Comparison of ENCODE assay signal across 8 cellular contexts in genomic region chr1:20376880-20377494, GRCh38.
DNase-seq lines count a peak whose midpoint lies in the region; ATAC-seq lines count a peak whose summit lies in the region.

No MANE protein-coding gene starts in this region.

- DNase-seq in COLO829 (ENCODE audit: low spot score) (peak; percentile 54), HuH-7 (ENCODE audit: low spot score) (peak; percentile 79), T-helper 17 cell (peak; percentile 17 to 47 (median 27)), anterior cingulate cortex (lab: John Stamatoyannopoulos, UW) (peak in 37 of 58 donors; percentile 10 to 67 (median 29)), hypothalamus (lab: John Stamatoyannopoulos, UW) (peak in 37 of 51 donors; percentile 4 to 68 (median 38))
- peak; percentile 32 to 50 (median 44) for DNase-seq in stimulated activated CD4-positive, alpha-beta T cell treated with anti-CD3 and anti-CD28 coated beads, Interleukin-1b, Interleukin-23, amount 100 ng/mL, for 24 hours (ENCODE audit: low read depth in 4 of 4, low spot score in 1 of 4)

- peaks cover 9% of the 10 kb centered on the region for H3K4me1 Mint-ChIP-seq in T-helper 17 cell

- no peaks in the 10 kb centered on the region for H3K9me3 ChIP-seq in T-helper 17 cell (ENCODE audit: control insufficient read depth, low read length, poor library complexity, severe bottlenecking)

- H3K4me3 Mint-ChIP-seq in T-helper 17 cell, result no peak overlapping the region

- ATAC-seq in T-helper 17 cell (peak; percentile 83), HG02970 (IDR thresholded peaks at IDR 0.05; ENCODE audit: low FRiP score, unreplicated experiment) (no peak), HG03432 (IDR thresholded peaks at IDR 0.05; ENCODE audit: unreplicated experiment) (no peak)

- peaks cover 5% of the 10 kb centered on the region for H3K36me3 Mint-ChIP-seq in T-helper 17 cell (ENCODE audit: low read depth)

- H3K27ac Mint-ChIP-seq in T-helper 17 cell, result no peak overlapping the region

- peaks cover 51% of the 10 kb centered on the region for H3K27me3 Mint-ChIP-seq in T-helper 17 cell

Comparison
In these comparisons a context has a peak if more than half of its experiments do, and no peak if none do; other contexts are left out.
1. DNase-seq: peak in every context shown above with its lines; median percentile 79 in HuH-7; 54 in COLO829; 44 in stimulated activated CD4-positive, alpha-beta T cell treated with anti-CD3 and anti-CD28 coated beads, Interleukin-1b, Interleukin-23, amount 100 ng/mL, for 24 hours; 38 in hypothalamus; 29 in anterior cingulate cortex; 27 in T-helper 17 cell.